Comparison of ENCODE assay signal across 19 cellular contexts in the genomic region with DNA sequence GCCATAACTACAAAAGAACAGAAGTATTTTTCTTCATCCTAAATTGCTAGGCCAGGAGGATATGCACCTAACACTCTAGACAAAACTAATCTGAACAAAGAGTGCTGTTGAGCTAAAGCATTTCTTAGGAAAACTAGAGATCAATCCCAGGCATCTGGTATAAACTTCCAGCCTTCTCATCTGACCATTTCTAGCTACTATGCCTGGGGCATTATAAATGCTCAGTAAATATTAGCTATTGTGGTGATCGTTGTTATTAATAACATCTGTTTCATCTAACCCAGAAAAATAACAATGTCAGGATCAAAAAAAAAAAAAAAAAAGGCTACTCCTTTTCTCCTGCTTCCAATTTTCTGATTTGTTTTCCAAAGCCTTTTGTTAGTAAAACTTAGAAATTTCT. TPM values are rescaled to one million over a fixed set of nuclear protein-coding genes. Genes with fewer than 3 reads are reported as not detected.
DNase-seq lines count a peak whose midpoint lies in the region; ATAC-seq and TF ChIP-seq lines count a peak whose summit lies in the region.
"Had no signal": no experiment of that assay in that cellular context is flagged by ENCODE, and none has a peak within 500 bp of the region (broad histone marks: within the 10 kb centered on the region; RNA-seq: fewer than 3 reads in every experiment).

No MANE protein-coding gene starts in this region.

- TF ChIP-seq EP300 in SK-N-SH (IDR thresholded peaks at IDR 0.05; ENCODE audit: borderline replicate concordance in 1 of 2, low read depth in 1 of 2, low read length in 1 of 2), result no peak

- peaks cover 3% of the 10 kb centered on the region; the same call in 1 of the 2 replicates for H3K36me3 Mint-ChIP-seq in HFFc6 (ENCODE audit: low read depth)
- H3K36me3 Mint-ChIP-seq in type B pancreatic cell, result no peaks in the 10 kb centered on the region
- H3K36me3 Mint-ChIP-seq: CD8-positive, alpha-beta T cell had no signal

- no peaks in the 10 kb centered on the region for H3K79me2 ChIP-seq in SK-N-SH (ENCODE audit: insufficient read depth)

- TF ChIP-seq CTCF in HFFc6 (IDR thresholded peaks at IDR 0.05) (no peak), SK-N-SH (IDR thresholded peaks at IDR 0.05) (no peak), type B pancreatic cell (conservative IDR thresholded peaks at IDR 0.05) (no peak)

- ATAC-seq in HG02759 (IDR thresholded peaks at IDR 0.05; ENCODE audit: unreplicated experiment), result no peak
- ATAC-seq: CD8-positive, alpha-beta T cell; Panc1; Right ventricle myocardium inferior had no signal

- no peak overlapping the region; a peak in 1 of 4 replicates for H3K27ac ChIP-seq in SK-N-SH (ENCODE audit: low read depth in 2 of 2, low read length in 1 of 2)
- H3K27ac ChIP-seq: BLaER1 had no signal

- TF ChIP-seq RAD21 in SK-N-SH (IDR thresholded peaks at IDR 0.05; ENCODE audit: low read length), result no peak

- H3K36me3 ChIP-seq in SK-N-SH (replicated peaks in 1 of 2; ENCODE audit: control insufficient read depth in 1 of 2, insufficient read depth in 2 of 2, low read length in 1 of 2), result no peaks in the 10 kb centered on the region
- H3K36me3 ChIP-seq: BLaER1, HAP-1 had no signal

- H3F3A ChIP-seq in SK-N-SH (replicated peaks; ENCODE audit: insufficient read depth), result peaks cover 17% of the 10 kb centered on the region

- H3K9me3 ChIP-seq in SK-N-SH, result no peaks in the 10 kb centered on the region
- H3K9me3 ChIP-seq: BLaER1, HAP-1 had no signal

- CTCF ChIA-PET in SK-N-SH (lab: Yijun Ruan, JAX), result no interaction called here

- H3K9me3 Mint-ChIP-seq in HFFc6 (no peaks in the 10 kb centered on the region; the same call in 1 of the 2 replicates), type B pancreatic cell (no peaks in the 10 kb centered on the region)
- H3K9me3 Mint-ChIP-seq: CD8-positive, alpha-beta T cell had no signal

- POLR2A ChIA-PET in SK-N-SH (lab: Yijun Ruan, JAX), result no interaction called here

- no peak overlapping the region for H3K9ac ChIP-seq in SK-N-SH
- H3K9ac ChIP-seq: BLaER1 had no signal

- H3K4me2 ChIP-seq in SK-N-SH, result no peak overlapping the region
- H3K4me2 ChIP-seq: BLaER1 had no signal

- no peaks in the 10 kb centered on the region for H3K9me2 ChIP-seq in SK-N-SH

- H3K27me3 Mint-ChIP-seq in HFFc6 (ENCODE audit: insufficient read depth) (no peaks in the 10 kb centered on the region; the same call in 1 of the 2 replicates), type B pancreatic cell (no peaks in the 10 kb centered on the region)

- H3K4me3 Mint-ChIP-seq in HFFc6 (peak overlapping the region; percentile 66), type B pancreatic cell (no peak overlapping the region)
- H3K4me3 Mint-ChIP-seq: CD8-positive, alpha-beta T cell had no signal

- H4K20me1 ChIP-seq in SK-N-SH (ENCODE audit: insufficient read depth), result no peaks in the 10 kb centered on the region
- H4K20me1 ChIP-seq: BLaER1 had no signal

- peak overlapping the region; percentile 88 for H3K27ac Mint-ChIP-seq in HFFc6
- peak overlapping the region; percentile 70 for H3K27ac Mint-ChIP-seq in type B pancreatic cell
- H3K27ac Mint-ChIP-seq: CD8-positive, alpha-beta T cell had no signal

- no peaks in the 10 kb centered on the region for H3K27me3 ChIP-seq in SK-N-SH (ENCODE audit: insufficient read depth)
- H3K27me3 ChIP-seq: BLaER1 had no signal

- H3K4me3 ChIP-seq in SK-N-SH (ENCODE audit: low read depth in 2 of 2, low read length in 1 of 2), result no peak overlapping the region
- H3K4me3 ChIP-seq: BLaER1, HAP-1 had no signal

- H3K4me1 Mint-ChIP-seq in HFFc6 (ENCODE audit: low read depth) (peaks cover 39% of the 10 kb centered on the region), type B pancreatic cell (ENCODE audit: unreplicated experiment) (peaks cover 10% of the 10 kb centered on the region)

- DNase-seq in HFFc6, result peak; percentile 24
- no peak for DNase-seq in SK-N-SH
- peak; percentile 44 for DNase-seq in fibroblast of gingiva (ENCODE audit: low read depth)
- DNase-seq in type B pancreatic cell (ENCODE audit: extremely low spot score, unreplicated experiment), result no peak
- no peak for DNase-seq in NCI-H510A treated with DMSO at 0.1 percent for 48 hours (lab: John Stamatoyannopoulos, UW)
- DNase-seq in UCSD-AML1 (lab: John Stamatoyannopoulos, UW; ENCODE audit: unreplicated experiment), result no peak
- DNase-seq: CD8-positive, alpha-beta T cell; KBM-7; NCI-H1436 treated with DMSO at 0.1 percent for 48 hours; NCI-H2029 treated with DMSO at 0.1 percent for 48 hours; NCI-H2171 treated with DMSO at 0.1 percent for 48 hours; NCI-H82 had no signal

- 20% methylated on average over 1 of the region's 1 CpG for WGBS in SK-N-SH (ENCODE audit: low lambda C conversion rate)

- peaks cover 0 to 19% of the 10 kb centered on the region in 2 experiments; a peak in 1 of 4 replicates for H3K4me1 ChIP-seq in SK-N-SH (ENCODE audit: control insufficient read depth in 1 of 2, insufficient read depth in 2 of 2, low read depth in 1 of 2, low read length in 1 of 2)
- H3K4me1 ChIP-seq: HAP-1 had no signal

- H2AFZ ChIP-seq in SK-N-SH (ENCODE audit: low read depth), result peak overlapping the region; percentile 43; the same call in 1 of the 2 replicates

TF ChIP-seq in SK-N-SH, 30 proteins besides CTCF, POLR2A, EP300 and RAD21:
- no peak for TF ChIP-seq FOXM1 (IDR thresholded peaks at IDR 0.05; ENCODE audit: low read depth)
- TF ChIP-seq, protein P1, sequence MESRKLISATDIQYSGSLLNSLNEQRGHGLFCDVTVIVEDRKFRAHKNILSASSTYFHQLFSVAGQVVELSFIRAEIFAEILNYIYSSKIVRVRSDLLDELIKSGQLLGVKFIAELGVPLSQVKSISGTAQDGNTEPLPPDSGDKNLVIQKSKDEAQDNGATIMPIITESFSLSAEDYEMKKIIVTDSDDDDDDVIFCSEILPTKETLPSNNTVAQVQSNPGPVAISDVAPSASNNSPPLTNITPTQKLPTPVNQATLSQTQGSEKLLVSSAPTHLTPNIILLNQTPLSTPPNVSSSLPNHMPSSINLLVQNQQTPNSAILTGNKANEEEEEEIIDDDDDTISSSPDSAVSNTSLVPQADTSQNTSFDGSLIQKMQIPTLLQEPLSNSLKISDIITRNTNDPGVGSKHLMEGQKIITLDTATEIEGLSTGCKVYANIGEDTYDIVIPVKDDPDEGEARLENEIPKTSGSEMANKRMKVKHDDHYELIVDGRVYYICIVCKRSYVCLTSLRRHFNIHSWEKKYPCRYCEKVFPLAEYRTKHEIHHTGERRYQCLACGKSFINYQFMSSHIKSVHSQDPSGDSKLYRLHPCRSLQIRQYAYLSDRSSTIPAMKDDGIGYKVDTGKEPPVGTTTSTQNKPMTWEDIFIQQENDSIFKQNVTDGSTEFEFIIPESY (IDR thresholded peaks at IDR 0.05; ENCODE audit: borderline replicate concordance, low read depth), result no peak
- TF ChIP-seq CHD2 (IDR thresholded peaks at IDR 0.05; ENCODE audit: low read length, partially characterized antibody), result no peak
- TF ChIP-seq USF1 (IDR thresholded peaks at IDR 0.05; ENCODE audit: borderline replicate concordance, low read depth), result no peak
- TF ChIP-seq GATA2 (CRISPR knock-in tag; IDR thresholded peaks at IDR 0.05), result no peak
- no peak for TF ChIP-seq TCF12 (IDR thresholded peaks at IDR 0.05)
- no peak for TF ChIP-seq RXRA (IDR thresholded peaks at IDR 0.05; ENCODE audit: borderline replicate concordance, low read depth)

RNA-seq across cellular contexts. Expression of gene SLC10A6, which starts 7.7 kb away (rescaled TPM):
- under 1 TPM; 0.28 to 0.73 (median 0.57) TPM for total RNA-seq in HFFc6 (2021; fragmentation: NEBNext Ultra II Directional; extraction: Animal tissue kit (Norgen Biotek cat#: 25700))
- not detected in 2 replicates for polyA plus RNA-seq in SK-N-SH (2012; rRNA removed)
- polyA plus RNA-seq in SK-N-SH (2012; cell fraction: cytosol; rRNA removed), result not detected in 2 replicates
- polyA plus RNA-seq in SK-N-SH (2012; cell fraction: nucleus; rRNA removed), result not detected in 2 replicates
- total RNA-seq in type B pancreatic cell (ENCODE audit: low replicate concordance), result not detected in 2 replicates
- total RNA-seq: CD8-positive, alpha-beta T cell; G401; NCI-H460 had no signal

RNA-seq across cellular contexts. Expression of gene C4orf36, which starts 35.3 kb away (rescaled TPM):
- total RNA-seq in HFFc6 (2021; fragmentation: NEBNext Ultra II Directional; extraction: Animal tissue kit (Norgen Biotek cat#: 25700)), result 1 to 10 TPM in 5 of 6 experiments, under 1 TPM in 1; 0.66 to 2.5 (median 1.5) TPM
- polyA plus RNA-seq in SK-N-SH (2012; rRNA removed), result 0.71 and 0.93 TPM in 2 replicates
- 1.1 and 1.3 TPM in 2 replicates for polyA plus RNA-seq in SK-N-SH (2012; cell fraction: cytosol; rRNA removed)
- polyA plus RNA-seq in SK-N-SH (2012; cell fraction: nucleus; rRNA removed), result 0.26 and 0.32 TPM in 2 replicates
- 1.3 and 2.5 TPM in 2 replicates for total RNA-seq in type B pancreatic cell (ENCODE audit: low replicate concordance)
- total RNA-seq: CD8-positive, alpha-beta T cell had no signal

Comparison
In these comparisons a context has a peak if more than half of its experiments do, and no peak if none do; other contexts are left out.
1. DNase-seq: peak in HFFc6 (single experiment) and fibroblast of gingiva (single experiment); none in SK-N-SH (single experiment), type B pancreatic cell (single experiment), NCI-H510A treated with DMSO at 0.1 percent for 48 hours (single experiment) and UCSD-AML1 (single experiment).